ENCODE assay signal across 8 cellular contexts in the genomic region with DNA sequence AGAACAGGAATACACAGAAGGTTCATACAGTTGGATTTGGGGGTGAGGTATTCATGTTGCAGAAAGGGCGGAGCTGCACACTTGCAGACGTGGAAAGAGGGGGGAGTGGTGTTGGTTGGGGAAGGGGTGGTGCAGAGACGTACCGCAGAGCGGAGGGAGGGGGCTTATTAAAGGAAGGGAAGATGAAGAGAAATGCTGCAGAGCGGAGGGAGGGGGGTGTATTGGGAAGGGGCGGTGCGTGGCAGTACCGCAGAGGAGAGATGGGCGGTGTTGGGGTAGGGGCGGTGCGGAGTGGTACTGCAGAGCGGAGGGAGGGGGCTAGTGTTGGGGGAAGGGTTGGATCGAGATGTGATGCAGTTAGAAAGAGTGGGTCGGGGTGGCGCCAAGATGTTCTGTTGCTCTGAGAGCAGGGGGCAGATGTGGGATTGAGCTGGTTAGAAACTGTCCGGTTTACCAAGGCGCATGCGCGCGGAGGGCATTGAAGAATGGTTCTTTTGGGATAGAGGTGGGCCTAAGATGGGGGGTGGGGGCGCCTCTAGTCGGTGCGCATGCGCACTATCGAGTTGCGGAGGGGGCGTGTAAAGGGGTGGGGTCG. TPM values are rescaled to one million over a fixed set of nuclear protein-coding genes. Genes with fewer than 3 reads are reported as not detected.
DNase-seq lines count a peak whose midpoint lies in the region; ATAC-seq and TF ChIP-seq lines count a peak whose summit lies in the region.

No MANE protein-coding gene starts in this region.

- no peaks in the 10 kb centered on the region for H3K36me3 Mint-ChIP-seq in activated naive CD8-positive, alpha-beta T cell treated with anti-CD3 and anti-CD28 coated beads, Interleukin-2, amount 50 U/mL, for 24 hours (ENCODE audit: low read depth)
- H3K36me3 Mint-ChIP-seq in type B pancreatic cell = peaks cover 11% of the 10 kb centered on the region

- H3K27me3 Mint-ChIP-seq in activated naive CD8-positive, alpha-beta T cell treated with anti-CD3 and anti-CD28 coated beads, Interleukin-2, amount 50 U/mL, for 24 hours = peaks cover 4% of the 10 kb centered on the region
- no peaks in the 10 kb centered on the region for H3K27me3 Mint-ChIP-seq in type B pancreatic cell

- no peaks in the 10 kb centered on the region for H3K27me3 ChIP-seq in left ventricle myocardium inferior (ENCODE audit: low read depth)

- TF ChIP-seq CTCF in left ventricle myocardium inferior (IDR thresholded peaks at IDR 0.05; ENCODE audit: borderline replicate concordance) (no peak), type B pancreatic cell (conservative IDR thresholded peaks at IDR 0.05) (peak; percentile 38)

- H3K4me3 ChIP-seq in left ventricle myocardium inferior = peak overlapping the region; percentile 61

- H3K4me3 Mint-ChIP-seq in activated naive CD8-positive, alpha-beta T cell treated with anti-CD3 and anti-CD28 coated beads, Interleukin-2, amount 50 U/mL, for 24 hours = peak overlapping the region; percentile 82
- peak overlapping the region; percentile 88 for H3K4me3 Mint-ChIP-seq in type B pancreatic cell

- H3K27ac Mint-ChIP-seq in activated naive CD8-positive, alpha-beta T cell treated with anti-CD3 and anti-CD28 coated beads, Interleukin-2, amount 50 U/mL, for 24 hours = peak overlapping the region; percentile 65
- H3K27ac Mint-ChIP-seq in type B pancreatic cell = peak overlapping the region; percentile 53

- H3K9me3 ChIP-seq in left ventricle myocardium inferior (replicated peaks) = no peaks in the 10 kb centered on the region

- no peak overlapping the region for H3K27ac ChIP-seq in left ventricle myocardium inferior (replicated peaks)

- ATAC-seq in HG03066 (IDR thresholded peaks at IDR 0.05; ENCODE audit: low read depth, unreplicated experiment) = peak; percentile 57
- peak; percentile 40 for ATAC-seq in activated naive CD8-positive, alpha-beta T cell treated with anti-CD3 and anti-CD28 coated beads, Interleukin-2, amount 50 U/mL, for 24 hours

- peaks cover 11% of the 10 kb centered on the region for H3K4me1 Mint-ChIP-seq in activated naive CD8-positive, alpha-beta T cell treated with anti-CD3 and anti-CD28 coated beads, Interleukin-2, amount 50 U/mL, for 24 hours
- H3K4me1 Mint-ChIP-seq in type B pancreatic cell (ENCODE audit: unreplicated experiment) = no peaks in the 10 kb centered on the region

- peak; percentile 88 for DNase-seq in ELF-1 (ENCODE audit: low read depth, low spot score)
- peak; percentile 7 for DNase-seq in RPMI8226
- peak; percentile 53 for DNase-seq in activated naive CD8-positive, alpha-beta T cell treated with anti-CD3 and anti-CD28 coated beads, Interleukin-2, amount 50 U/mL, for 24 hours
- DNase-seq in left ventricle myocardium inferior = peak; percentile 40
- peak; percentile 50 to 94 (median 73) for DNase-seq in posterior cingulate gyrus
- DNase-seq in type B pancreatic cell (ENCODE audit: extremely low spot score, unreplicated experiment) = peak; percentile 80
- no peak for DNase-seq in HPDE6-E6E7 (ENCODE audit: extremely low spot score)

- no peaks in the 10 kb centered on the region for H3K9me3 Mint-ChIP-seq in activated naive CD8-positive, alpha-beta T cell treated with anti-CD3 and anti-CD28 coated beads, Interleukin-2, amount 50 U/mL, for 24 hours
- no peaks in the 10 kb centered on the region for H3K9me3 Mint-ChIP-seq in type B pancreatic cell

- H3K36me3 ChIP-seq in left ventricle myocardium inferior = no peaks in the 10 kb centered on the region

- intact Hi-C loops in left ventricle myocardium inferior (cut with micrococcal nuclease) (no loop called here), posterior cingulate gyrus (cut with DNase I) (loop anchor here (10.0 kb wide), 1 partner anchor 427 kb away; a partner anchor contains a TSS)

- peaks cover 6% of the 10 kb centered on the region for H3K4me1 ChIP-seq in left ventricle myocardium inferior

RNA-seq across cellular contexts. Expression of a gene that starts 0.9 kb away (rescaled TPM):
- 1.9 TPM for total RNA-seq in left ventricle myocardium inferior
- 39.6 and 142 TPM in 2 replicates for total RNA-seq in type B pancreatic cell (ENCODE audit: low replicate concordance)

Comparison
In these comparisons a context has a peak if more than half of its experiments do, and no peak if none do; other contexts are left out.
1. RNA of a gene that starts 0.9 kb away (total RNA-seq): 39.6 to 142 TPM in type B pancreatic cell; 1.9 TPM in left ventricle myocardium inferior (single experiment); every median in the first group is over 10 times any median in the second.